Comparison of ENCODE assay signal across 10 cellular contexts in the genomic region with DNA sequence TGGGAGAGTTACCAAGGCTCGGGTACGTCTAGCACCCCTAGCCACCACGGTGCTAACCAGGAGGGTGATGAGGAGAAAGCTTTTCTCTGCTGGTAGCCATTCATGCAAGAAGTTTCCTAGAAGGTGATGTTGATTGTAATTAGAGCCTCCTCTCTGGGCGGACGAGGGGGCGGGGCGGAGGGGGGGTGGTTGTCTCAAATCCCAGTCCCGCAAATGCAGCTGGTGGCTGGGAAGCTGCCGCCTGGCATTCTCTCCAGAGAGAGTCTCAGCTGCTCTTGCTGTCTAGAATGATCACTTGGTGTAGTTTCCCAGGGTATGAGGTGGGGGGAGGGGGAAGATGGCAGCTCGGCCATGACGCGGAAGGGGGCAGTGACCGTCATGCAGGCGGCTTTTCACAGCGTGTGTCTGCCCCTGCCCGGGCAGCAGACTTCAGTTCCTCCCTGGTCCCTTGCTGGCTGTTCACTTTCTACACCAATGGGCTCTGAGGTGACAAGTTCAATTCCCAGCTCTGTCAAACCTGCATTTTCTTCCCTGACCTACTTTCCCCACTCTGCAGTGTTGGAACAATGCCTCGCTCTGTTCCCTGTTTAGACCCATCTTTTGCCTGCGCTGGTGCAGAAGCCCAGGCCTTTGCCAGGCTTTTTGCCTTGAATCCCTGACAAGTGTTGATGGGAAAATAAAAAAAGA.
DNase-seq lines count a peak whose midpoint lies in the region; ATAC-seq, FAIRE-seq and TF ChIP-seq lines count a peak whose summit lies in the region.
"Had no signal": no experiment of that assay in that cellular context is flagged by ENCODE, and none has a peak within 500 bp of the region (broad histone marks: within the 10 kb centered on the region; RNA-seq: fewer than 3 reads in every experiment).

No MANE protein-coding gene starts in this region.

- TF ChIP-seq CTCF in neural crest cell (conservative IDR thresholded peaks at IDR 0.05), result no peak

- H3K4me1 Mint-ChIP-seq in stimulated activated naive CD8-positive, alpha-beta T cell treated with anti-CD3 and anti-CD28 coated beads, Interleukin-15, Interleukin-2, amounts not matched to agents 100 ng/mL and 50 ng/mL, for 24 hours (ENCODE audit: low read depth), result peaks cover 86% of the 10 kb centered on the region
- H3K4me1 Mint-ChIP-seq in stimulated activated naive CD8-positive, alpha-beta T cell treated with anti-CD3 and anti-CD28 coated beads, Interleukin-15, amount 100 ng/mL, for 72 hours, result peaks cover 86% of the 10 kb centered on the region
- H3K4me1 Mint-ChIP-seq in neural crest cell, result peaks cover 38% of the 10 kb centered on the region

- no peak for ATAC-seq in stimulated activated naive CD8-positive, alpha-beta T cell treated with anti-CD3 and anti-CD28 coated beads, Interleukin-15, amount 100 ng/mL, for 72 hours
- no peak for ATAC-seq in GM19324 (IDR thresholded peaks at IDR 0.05; ENCODE audit: low FRiP score, unreplicated experiment)

- no peaks in the 10 kb centered on the region for H3K27me3 Mint-ChIP-seq in stimulated activated naive CD8-positive, alpha-beta T cell treated with anti-CD3 and anti-CD28 coated beads, Interleukin-15, Interleukin-2, amounts not matched to agents 100 ng/mL and 50 ng/mL, for 24 hours
- H3K27me3 Mint-ChIP-seq in stimulated activated naive CD8-positive, alpha-beta T cell treated with anti-CD3 and anti-CD28 coated beads, Interleukin-15, amount 100 ng/mL, for 72 hours, result peaks cover 6% of the 10 kb centered on the region
- no peaks in the 10 kb centered on the region for H3K27me3 Mint-ChIP-seq in neural crest cell (ENCODE audit: low read depth)

- H3K36me3 Mint-ChIP-seq in stimulated activated naive CD8-positive, alpha-beta T cell treated with anti-CD3 and anti-CD28 coated beads, Interleukin-15, Interleukin-2, amounts not matched to agents 100 ng/mL and 50 ng/mL, for 24 hours (ENCODE audit: low read depth), result no peaks in the 10 kb centered on the region
- no peaks in the 10 kb centered on the region for H3K36me3 Mint-ChIP-seq in neural crest cell (ENCODE audit: low read depth)

- no peak for FAIRE-seq in frontal cortex (lab: Jason Lieb, UNC)
- FAIRE-seq: bronchial epithelial cell, urothelium cell line had no signal

- peaks cover 3% of the 10 kb centered on the region for H3K9me3 Mint-ChIP-seq in stimulated activated naive CD8-positive, alpha-beta T cell treated with anti-CD3 and anti-CD28 coated beads, Interleukin-15, Interleukin-2, amounts not matched to agents 100 ng/mL and 50 ng/mL, for 24 hours
- peaks cover 0 to 3% of the 10 kb centered on the region in 2 donors for H3K9me3 Mint-ChIP-seq in stimulated activated naive CD8-positive, alpha-beta T cell treated with anti-CD3 and anti-CD28 coated beads, Interleukin-15, amount 100 ng/mL, for 72 hours
- no peaks in the 10 kb centered on the region for H3K9me3 Mint-ChIP-seq in neural crest cell

- no peak overlapping the region for H3K4me3 Mint-ChIP-seq in stimulated activated naive CD8-positive, alpha-beta T cell treated with anti-CD3 and anti-CD28 coated beads, Interleukin-15, Interleukin-2, amounts not matched to agents 100 ng/mL and 50 ng/mL, for 24 hours
- no peak overlapping the region for H3K4me3 Mint-ChIP-seq in stimulated activated naive CD8-positive, alpha-beta T cell treated with anti-CD3 and anti-CD28 coated beads, Interleukin-15, amount 100 ng/mL, for 72 hours
- H3K4me3 Mint-ChIP-seq in neural crest cell, result no peak overlapping the region

- no peak for DNase-seq in stimulated activated naive CD8-positive, alpha-beta T cell treated with anti-CD3 and anti-CD28 coated beads, Interleukin-15, amount 100 ng/mL, for 72 hours
- peak; percentile 11 to 37 for DNase-seq in frontal cortex (ENCODE audit: low spot score in 2 of 2)
- DNase-seq in neural crest cell (ENCODE audit: low read depth, low spot score), result peak; percentile 15
- DNase-seq in 8988T, result no peak
- no peak for DNase-seq in A172 (ENCODE audit: low spot score)
- no peak for DNase-seq in stimulated activated CD4-positive, alpha-beta T cell treated with anti-CD3 and anti-CD28 coated beads, Interleukin-12 subunit alpha, Interleukin-12 subunit beta, amount 100 ng/mL, for 4 hours

- H3K27ac Mint-ChIP-seq in stimulated activated naive CD8-positive, alpha-beta T cell treated with anti-CD3 and anti-CD28 coated beads, Interleukin-15, Interleukin-2, amounts not matched to agents 100 ng/mL and 50 ng/mL, for 24 hours, result peak overlapping the region; percentile 72
- no peak overlapping the region for H3K27ac Mint-ChIP-seq in stimulated activated naive CD8-positive, alpha-beta T cell treated with anti-CD3 and anti-CD28 coated beads, Interleukin-15, amount 100 ng/mL, for 72 hours
- H3K27ac Mint-ChIP-seq in neural crest cell (ENCODE audit: unreplicated experiment), result peak overlapping the region; percentile 20

Comparison
In these comparisons a context has a peak if more than half of its experiments do, and no peak if none do; other contexts are left out.
1. H3K27ac Mint-ChIP-seq: peak in stimulated activated naive CD8-positive, alpha-beta T cell treated with anti-CD3 and anti-CD28 coated beads, Interleukin-15, Interleukin-2, amounts not matched to agents 100 ng/mL and 50 ng/mL, for 24 hours (single experiment) and neural crest cell (single experiment); none in stimulated activated naive CD8-positive, alpha-beta T cell treated with anti-CD3 and anti-CD28 coated beads, Interleukin-15, amount 100 ng/mL, for 72 hours (0 of 2).
2. DNase-seq: peak in frontal cortex (2 of 2) and neural crest cell (single experiment); none in stimulated activated naive CD8-positive, alpha-beta T cell treated with anti-CD3 and anti-CD28 coated beads, Interleukin-15, amount 100 ng/mL, for 72 hours (0 of 2), 8988T (single experiment), A172 (single experiment) and stimulated activated CD4-positive, alpha-beta T cell treated with anti-CD3 and anti-CD28 coated beads, Interleukin-12 subunit alpha, Interleukin-12 subunit beta, amount 100 ng/mL, for 4 hours (single experiment).